In the genomic region with DNA sequence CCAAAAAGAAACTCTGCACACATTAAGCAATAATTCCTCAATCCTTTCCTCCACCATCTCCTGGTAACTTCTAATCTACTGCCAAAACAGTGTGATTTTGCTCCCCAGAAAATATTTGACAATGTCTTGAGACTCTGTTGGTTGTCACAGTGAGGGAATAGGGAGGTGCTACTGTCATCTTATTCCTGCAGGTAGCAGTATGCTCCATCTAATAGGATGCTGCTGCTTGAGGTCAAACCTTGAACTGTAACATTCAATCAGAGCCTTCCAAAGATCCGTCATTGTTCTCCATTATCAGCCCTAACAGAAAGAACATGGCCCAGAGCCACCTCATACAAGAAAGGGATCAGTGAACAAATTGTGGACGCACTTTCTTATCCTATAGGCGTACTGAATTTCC, we compare ENCODE assay signal across 18 cellular contexts.
"Had no signal": no experiment of that assay in that cellular context is flagged by ENCODE, and none has a peak within 500 bp of the region (broad histone marks: within the 10 kb centered on the region; RNA-seq: fewer than 3 reads in every experiment).

No MANE protein-coding gene starts in this region.

- H3K27me3 ChIP-seq: foreskin keratinocyte, pancreas, stomach had no signal

- H3K4me1 ChIP-seq: foreskin keratinocyte, pancreas, stomach had no signal

- FAIRE-seq: endothelial cell of umbilical vein, pancreas, small intestine, urothelium cell line had no signal

- H3K36me3 ChIP-seq: pancreas, stomach had no signal

- H3K9me3 ChIP-seq: pancreas, stomach had no signal

- DNase-seq: dermis blood vessel endothelial cell; erythroblast; foreskin keratinocyte; left colon; left ventricle myocardium superior; mesenchymal stem cell; naive B cell; occipital lobe; pancreas; right cardiac atrium; small intestine; stimulated activated CD4-positive, alpha-beta T cell treated with anti-CD3 and anti-CD28 coated beads, Interleukin-12 subunit alpha, Interleukin-12 subunit beta, amount 100 ng/mL, for 4 hours; stimulated activated naive CD4-positive, alpha-beta T cell; stomach; substantia nigra had no signal

- H3K27ac ChIP-seq: foreskin keratinocyte, pancreas, stomach had no signal

- H3K4me3 ChIP-seq: lung, pancreas, stomach had no signal

- ATAC-seq: foreskin keratinocyte, left colon, left ventricle myocardium superior, pancreas, right cardiac atrium had no signal
